23 cellular contexts compared by ENCODE assay signal in the genomic region with DNA sequence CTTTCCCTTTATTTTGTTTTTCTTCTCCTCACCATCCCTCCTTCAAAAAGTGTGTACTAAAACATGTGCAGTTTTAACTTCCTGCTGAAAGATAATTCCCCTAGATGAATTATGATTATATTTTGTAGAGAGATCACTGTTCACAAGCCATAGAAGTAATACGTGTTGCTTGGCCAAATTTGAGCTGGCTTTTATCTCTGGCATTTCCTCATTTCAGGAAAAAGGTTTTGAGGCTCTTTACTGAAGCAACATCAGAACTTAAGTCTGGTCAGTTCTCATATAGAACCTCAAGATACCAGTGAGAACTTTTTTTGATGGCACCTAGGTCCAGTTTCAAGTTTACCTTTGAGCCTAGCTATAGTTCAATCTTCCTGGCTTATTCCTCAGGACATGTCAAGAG.
A peak's percentile ranks its signal among the peaks of the same experiment; 100 is the strongest.
DNase-seq lines count a peak whose midpoint lies in the region; ATAC-seq, FAIRE-seq and TF ChIP-seq lines count a peak whose summit lies in the region.
"Had no signal": no experiment of that assay in that cellular context is flagged by ENCODE, and none has a peak within 500 bp of the region (broad histone marks: within the 10 kb centered on the region; RNA-seq: fewer than 3 reads in every experiment).

No MANE protein-coding gene starts in this region.

- peaks cover 21% of the 10 kb centered on the region for H3K4me1 Mint-ChIP-seq in nephron
- no peaks in the 10 kb centered on the region for H3K4me1 Mint-ChIP-seq in stimulated activated effector memory CD8-positive, alpha-beta T cell treated with anti-CD3 and anti-CD28 coated beads, Interleukin-12 subunit alpha, Interleukin-12 subunit beta, amount 100 ng/mL, for 72 hours

- no peak overlapping the region for H3K9ac ChIP-seq in endothelial cell of umbilical vein (replicated peaks; ENCODE audit: extremely low read depth, insufficient read depth, low read length)
- H3K9ac ChIP-seq: SK-N-SH had no signal

- no peaks in the 10 kb centered on the region for H3K36me3 Mint-ChIP-seq in nephron (ENCODE audit: low read depth)
- no peaks in the 10 kb centered on the region for H3K36me3 Mint-ChIP-seq in stimulated activated effector memory CD8-positive, alpha-beta T cell treated with anti-CD3 and anti-CD28 coated beads, Interleukin-12 subunit alpha, Interleukin-12 subunit beta, amount 100 ng/mL, for 72 hours
- H3K36me3 Mint-ChIP-seq: CD8-positive, alpha-beta T cell had no signal

- no peaks in the 10 kb centered on the region for H3K9me1 ChIP-seq in endothelial cell of umbilical vein (replicated peaks; ENCODE audit: control insufficient read depth, extremely low read depth, insufficient read depth, low read length)

- dilution Hi-C loops in endothelial cell of umbilical vein (cut with MboI; ENCODE audit: extremely low pct_ligation_motif_present, low sequenced_read_pairs) = no loop called here

- intact Hi-C loops in endothelial cell of umbilical vein (cut with micrococcal nuclease) = loop anchor here (5.0 kb wide), 1 partner anchor 458 kb away; no protein-coding TSS in a partner anchor

- H3K27ac Mint-ChIP-seq in nephron = peak overlapping the region in 2 of 3 experiments; percentile 4 to 17
- no peak overlapping the region for H3K27ac Mint-ChIP-seq in stimulated activated effector memory CD8-positive, alpha-beta T cell treated with anti-CD3 and anti-CD28 coated beads, Interleukin-12 subunit alpha, Interleukin-12 subunit beta, amount 100 ng/mL, for 72 hours
- H3K27ac Mint-ChIP-seq: CD8-positive, alpha-beta T cell had no signal

- H3K27me3 Mint-ChIP-seq in nephron (ENCODE audit: low read depth) = peaks cover 4% of the 10 kb centered on the region

- H2AFZ ChIP-seq in endothelial cell of umbilical vein (ENCODE audit: low read depth, low read length) = peak overlapping the region; percentile 2

- peaks cover 15% of the 10 kb centered on the region for H3K4me1 ChIP-seq in endothelial cell of umbilical vein (ENCODE audit: control insufficient read depth, extremely low read depth, insufficient read depth, low read length)
- H3K4me1 ChIP-seq: Peyer's patch had no signal

- no peaks in the 10 kb centered on the region for H3K9me3 ChIP-seq in endothelial cell of umbilical vein (replicated peaks; ENCODE audit: control insufficient read depth, insufficient read depth, low read length)
- H3K9me3 ChIP-seq: Peyer's patch, SK-N-SH had no signal

- H3K79me2 ChIP-seq in endothelial cell of umbilical vein (ENCODE audit: control insufficient read depth, insufficient read depth, low read length) = no peaks in the 10 kb centered on the region

- POLR2A ChIA-PET in endothelial cell of umbilical vein (lab: Charles Lee) = interaction anchor here (0.6 kb wide), 1 partner anchor 38 kb away, joined by 3 read pairs; no protein-coding TSS in a partner anchor

- H3K4me2 ChIP-seq in endothelial cell of umbilical vein (ENCODE audit: insufficient read depth, low read length) = peak overlapping the region; percentile 17
- H3K4me2 ChIP-seq: SK-N-SH had no signal

- H3K4me3 ChIP-seq in AG10803 (ENCODE audit: low read length) (no peak overlapping the region), endothelial cell of umbilical vein (replicated peaks in 1 of 3; ENCODE audit: insufficient read depth in 1 of 3, low read depth in 1 of 3, low read length in 3 of 3) (no peak overlapping the region)
- H3K4me3 ChIP-seq: Peyer's patch had no signal

- H3K36me3 ChIP-seq in endothelial cell of umbilical vein (ENCODE audit: control insufficient read depth in 2 of 2, extremely low read depth in 1 of 2, insufficient read depth in 2 of 2, low read length in 2 of 2) = no peaks in the 10 kb centered on the region
- H3K36me3 ChIP-seq: Peyer's patch had no signal

- BruUV-seq in endothelial cell of umbilical vein (replicated peaks; lab: Mats Ljungman, UMichigan) = no TSS peak

- H3K4me3 Mint-ChIP-seq in nephron = no peak overlapping the region
- H3K4me3 Mint-ChIP-seq in stimulated activated effector memory CD8-positive, alpha-beta T cell treated with anti-CD3 and anti-CD28 coated beads, Interleukin-12 subunit alpha, Interleukin-12 subunit beta, amount 100 ng/mL, for 72 hours = no peak overlapping the region
- H3K4me3 Mint-ChIP-seq: CD8-positive, alpha-beta T cell had no signal

- H3K27ac ChIP-seq in endothelial cell of umbilical vein (ENCODE audit: insufficient read depth, low read depth, low read length) = no peak overlapping the region
- H3K27ac ChIP-seq: Peyer's patch had no signal

- no peak for TF ChIP-seq POLR2A in endothelial cell of umbilical vein (IDR thresholded peaks at IDR 0.05; ENCODE audit: low read depth, low read length)

- FAIRE-seq in endothelial cell of umbilical vein (lab: Jason Lieb, UNC) = no peak
- FAIRE-seq: GM12891, H1 had no signal

- TF ChIP-seq CTCF in AG10803 (conservative IDR thresholded peaks at IDR 0.05; ENCODE audit: low read length) = no peak
- TF ChIP-seq CTCF in endothelial cell of umbilical vein (IDR thresholded peaks at IDR 0.05; ENCODE audit: extremely low read depth in 1 of 2, insufficient read depth in 1 of 2, low read depth in 1 of 2, low read length in 2 of 2) = no peak
- no peak for TF ChIP-seq CTCF in nephron (IDR thresholded peaks at IDR 0.05; ENCODE audit: unreplicated experiment in 3 of 3)

- DNase-seq in AG10803 (ENCODE audit: low read depth) (peak; percentile 4), NCI-H226 (peak; percentile 53), endothelial cell of umbilical vein (ENCODE audit: low read depth, low spot score) (no peak), COLO668 (lab: John Stamatoyannopoulos, UW; ENCODE audit: unreplicated experiment) (no peak), NCI-H1417 (lab: John Stamatoyannopoulos, UW) (no peak)
- DNase-seq in stimulated activated effector memory CD8-positive, alpha-beta T cell treated with anti-CD3 and anti-CD28 coated beads, Interleukin-12 subunit alpha, Interleukin-12 subunit beta, amount 100 ng/mL, for 72 hours (ENCODE audit: low spot score in 2 of 2) = no peak
- DNase-seq in activated T-cell treated with anti-CD3 and anti-CD28 coated beads, Interleukin-2, amount 50 U/mL, for 48 hours = no peak
- DNase-seq: C1 segment of cervical spinal cord; CD8-positive, alpha-beta T cell; DMS 273 treated with DMSO at 0.1 percent for 48 hours; DMS79 treated with DMSO at 0.1 percent for 48 hours; GF-D8; Karpas-422; NCI-H1092 treated with DMSO at 0.1 percent for 48 hours; NCI-H1436 treated with DMSO at 0.1 percent for 48 hours; NCI-H2029; NCI-H69; Peyer's patch; SIG-M5; SK-N-SH had no signal

- H3K27me3 ChIP-seq in endothelial cell of umbilical vein (ENCODE audit: control insufficient read depth in 2 of 2, insufficient read depth in 2 of 2, low read length in 2 of 2) = no peaks in the 10 kb centered on the region
- H3K27me3 ChIP-seq: Peyer's patch had no signal

- no peaks in the 10 kb centered on the region for H3K9me3 Mint-ChIP-seq in nephron
- H3K9me3 Mint-ChIP-seq in stimulated activated effector memory CD8-positive, alpha-beta T cell treated with anti-CD3 and anti-CD28 coated beads, Interleukin-12 subunit alpha, Interleukin-12 subunit beta, amount 100 ng/mL, for 72 hours = peaks cover 9% of the 10 kb centered on the region

- H4K20me1 ChIP-seq in endothelial cell of umbilical vein (replicated peaks; ENCODE audit: control insufficient read depth, extremely low read depth, insufficient read depth, low read length) = no peaks in the 10 kb centered on the region

- CTCF ChIA-PET in endothelial cell of umbilical vein (lab: Charles Lee) = interaction anchor here (1.0 to 1.9 kb wide), 2 partner anchors 10 to 466 kb away, joined by 4 to 6 read pairs; no protein-coding TSS in a partner anchor

- no peak for ATAC-seq in stimulated activated effector memory CD8-positive, alpha-beta T cell treated with anti-CD3 and anti-CD28 coated beads, Interleukin-12 subunit alpha, Interleukin-12 subunit beta, amount 100 ng/mL, for 72 hours
- ATAC-seq: CD8-positive, alpha-beta T cell had no signal

TF ChIP-seq in endothelial cell of umbilical vein, 7 proteins besides CTCF, POLR2A, EP300 and RAD21:
- TF ChIP-seq, protein P1, sequence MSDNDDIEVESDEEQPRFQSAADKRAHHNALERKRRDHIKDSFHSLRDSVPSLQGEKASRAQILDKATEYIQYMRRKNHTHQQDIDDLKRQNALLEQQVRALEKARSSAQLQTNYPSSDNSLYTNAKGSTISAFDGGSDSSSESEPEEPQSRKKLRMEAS (IDR thresholded peaks at IDR 0.05; ENCODE audit: insufficient read depth, insufficient read length) = no peak
- TF ChIP-seq JUN (IDR thresholded peaks at IDR 0.05; ENCODE audit: borderline replicate concordance, insufficient read depth, insufficient read length, low read depth) = no peak
- no peak for TF ChIP-seq EZH2 (IDR thresholded peaks at IDR 0.05; ENCODE audit: borderline replicate concordance, low read depth, low read length, severe bottlenecking)
- TF ChIP-seq MYC (IDR thresholded peaks at IDR 0.05; ENCODE audit: low read depth, low read length) = no peak
- TF ChIP-seq GATA2 (IDR thresholded peaks at IDR 0.05; ENCODE audit: insufficient read depth, insufficient read length, low read depth, low read length) = no peak

Comparison
In these comparisons a context has a peak if more than half of its experiments do, and no peak if none do; other contexts are left out.
1. DNase-seq: peak in AG10803 (single experiment) and NCI-H226 (single experiment); none in endothelial cell of umbilical vein (single experiment), COLO668 (single experiment), NCI-H1417 (0 of 3), stimulated activated effector memory CD8-positive, alpha-beta T cell treated with anti-CD3 and anti-CD28 coated beads, Interleukin-12 subunit alpha, Interleukin-12 subunit beta, amount 100 ng/mL, for 72 hours (0 of 2) and activated T-cell treated with anti-CD3 and anti-CD28 coated beads, Interleukin-2, amount 50 U/mL, for 48 hours (0 of 2).